Comparison of ENCODE assay signal across 13 cellular contexts in the genomic region with DNA sequence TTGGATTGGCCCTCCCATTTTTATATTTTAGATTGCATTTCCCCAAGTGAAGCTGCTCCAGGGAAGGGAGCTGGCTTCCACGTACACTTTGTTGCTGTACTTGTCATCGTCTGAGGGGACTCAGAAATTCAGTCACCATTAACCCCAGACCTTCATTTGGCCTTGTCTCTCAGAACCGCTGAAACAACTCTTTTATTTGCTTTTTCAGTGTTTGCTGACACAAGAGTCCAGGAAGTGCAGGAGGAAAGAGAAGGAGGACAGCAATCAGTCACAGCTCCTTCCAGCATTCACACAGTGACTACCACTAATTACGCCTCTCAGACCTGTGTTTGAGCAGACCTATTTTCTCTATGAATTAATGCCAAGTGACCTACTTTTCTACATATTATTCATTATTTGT.
DNase-seq lines count a peak whose midpoint lies in the region; ATAC-seq and TF ChIP-seq lines count a peak whose summit lies in the region.
"Had no signal": no experiment of that assay in that cellular context is flagged by ENCODE, and none has a peak within 500 bp of the region (broad histone marks: within the 10 kb centered on the region; RNA-seq: fewer than 3 reads in every experiment).

No MANE protein-coding gene starts in this region.

- TF ChIP-seq POLR2A in ovary (IDR thresholded peaks at IDR 0.05), result no peak

- peaks cover 3% of the 10 kb centered on the region for H3K4me1 ChIP-seq in mucosa of descending colon (ENCODE audit: low read depth)
- H3K4me1 ChIP-seq in ovary (ENCODE audit: insufficient read depth), result peaks cover 2% of the 10 kb centered on the region
- H3K4me1 ChIP-seq in A673 (ENCODE audit: insufficient read depth, low read length, poor library complexity, severe bottlenecking), result no peaks in the 10 kb centered on the region
- H3K4me1 ChIP-seq: Peyer's patch had no signal

- peaks cover 2% of the 10 kb centered on the region for H3K27me3 ChIP-seq in ovary
- no peaks in the 10 kb centered on the region for H3K27me3 ChIP-seq in A673 (replicated peaks; ENCODE audit: insufficient read depth, low read depth, low read length, poor library complexity)
- H3K27me3 ChIP-seq: Peyer's patch had no signal

- TF ChIP-seq EP300 in ovary (IDR thresholded peaks at IDR 0.05), result no peak

- in situ Hi-C loops in astrocyte of the spinal cord (cut with HindIII; ENCODE audit: low sequenced_read_pairs), result no loop called here

- DNase-seq in DMS79 (lab: John Stamatoyannopoulos, UW) (peak; percentile 87), NCI-H2029 (lab: John Stamatoyannopoulos, UW) (peak; percentile 90), astrocyte of the spinal cord (ENCODE audit: low read depth, low spot score) (peak; percentile 19), mucosa of descending colon (peak in 1 of 3 donors; percentile 4), ovary (no peak), A673 (ENCODE audit: low spot score) (no peak), NCI-H526 treated with DMSO at 0.1 percent for 48 hours (lab: John Stamatoyannopoulos, UW) (no peak)
- DNase-seq: activated CD4-positive, alpha-beta memory T cell treated with anti-CD3 and anti-CD28 coated beads, Interleukin-2, amount 10 ng/mL, durations not matched to agents 7 days and 5 days; activated effector memory CD4-positive, alpha-beta T cell treated with anti-CD3 and anti-CD28 coated beads, Interleukin-2, amount 50 U/mL, for 16 hours; central memory CD4-positive, alpha-beta T cell; naive thymus-derived CD8-positive, alpha-beta T cell; Peyer's patch had no signal

- intact Hi-C loops in mucosa of descending colon (cut with DNase I, micrococcal nuclease), result no loop called here
- intact Hi-C loops in ovary (cut with DNase I), result no loop called here
- intact Hi-C loops in A673 (cut with micrococcal nuclease; ENCODE audit: unreplicated experiment), result no loop called here

- 28 to 55% (median 51%) methylated on average over 4 of the region's 4 CpGs for WGBS in ovary, 3 donors

- ATAC-seq in mucosa of descending colon, result peak; percentile 80
- no peak for ATAC-seq in HG03175 (IDR thresholded peaks at IDR 0.05; ENCODE audit: unreplicated experiment)
- ATAC-seq: naive thymus-derived CD8-positive, alpha-beta T cell had no signal

- no peak overlapping the region for H3K4me3 ChIP-seq in astrocyte of the spinal cord (ENCODE audit: low read depth, low read length)
- no peak overlapping the region for H3K4me3 ChIP-seq in mucosa of descending colon
- no peak overlapping the region for H3K4me3 ChIP-seq in ovary
- no peak overlapping the region for H3K4me3 ChIP-seq in A673 (ENCODE audit: low read depth, low read length, poor library complexity, severe bottlenecking)
- H3K4me3 ChIP-seq: Peyer's patch had no signal

- H3K9me3 ChIP-seq in mucosa of descending colon, result no peaks in the 10 kb centered on the region
- no peaks in the 10 kb centered on the region for H3K9me3 ChIP-seq in ovary
- no peaks in the 10 kb centered on the region for H3K9me3 ChIP-seq in A673 (ENCODE audit: low read depth, low read length, poor library complexity, severe bottlenecking)
- H3K9me3 ChIP-seq: Peyer's patch had no signal

- CTCF ChIA-PET in A673 (lab: Charles Lee), result interaction anchor here (0.5 kb wide), 1 partner anchor 123 kb away, joined by 7 read pairs; no protein-coding TSS in a partner anchor

- POLR2A ChIA-PET in A673 (lab: Charles Lee; ENCODE audit: low non-redundant PET), result no interaction called here

- TF ChIP-seq CTCF in astrocyte of the spinal cord (IDR thresholded peaks at IDR 0.05; ENCODE audit: low read depth, low read length) (no peak), mucosa of descending colon (IDR thresholded peaks at IDR 0.05) (no peak), ovary (IDR thresholded peaks at IDR 0.05) (no peak), A673 (conservative IDR thresholded peaks at IDR 0.05; ENCODE audit: low read depth, low read length) (no peak)

- BruUV-seq in A673 (replicated peaks; lab: Mats Ljungman, UMichigan), result no TSS peak

- H3K27ac ChIP-seq in ovary (no peak overlapping the region), A673 (ENCODE audit: low read depth, low read length, poor library complexity, severe bottlenecking) (no peak overlapping the region)
- H3K27ac ChIP-seq: Peyer's patch had no signal

- H3K36me3 ChIP-seq in mucosa of descending colon (ENCODE audit: low read depth) (no peaks in the 10 kb centered on the region), ovary (no peaks in the 10 kb centered on the region), A673 (ENCODE audit: insufficient read depth, low read length, poor library complexity, severe bottlenecking) (no peaks in the 10 kb centered on the region)
- H3K36me3 ChIP-seq: Peyer's patch had no signal

Comparison
In these comparisons a context has a peak if more than half of its experiments do, and no peak if none do; other contexts are left out.
1. DNase-seq: peak in DMS79 (single experiment), NCI-H2029 (single experiment) and astrocyte of the spinal cord (single experiment); none in ovary (0 of 5), A673 (single experiment) and NCI-H526 treated with DMSO at 0.1 percent for 48 hours (single experiment).